ENCODE assay signal across 31 cellular contexts in genomic region chr2:151729416-151729811, GRCh38. TPM values are rescaled to one million over a fixed set of nuclear protein-coding genes. Genes with fewer than 3 reads are reported as not detected.
DNase-seq lines count a peak whose midpoint lies in the region; ATAC-seq, FAIRE-seq and TF ChIP-seq lines count a peak whose summit lies in the region.
"Had no signal": no experiment of that assay in that cellular context is flagged by ENCODE, and none has a peak within 500 bp of the region (broad histone marks: within the 10 kb centered on the region; RNA-seq: fewer than 3 reads in every experiment).

No MANE protein-coding gene starts in this region.

- H3K27ac ChIP-seq in HUES6 (ENCODE audit: low read depth, low read length): peak overlapping the region; percentile 22; the same call in 1 of the 2 replicates
- H3K27ac ChIP-seq in endodermal cell (ENCODE audit: low read depth, low read length): no peak overlapping the region
- H3K27ac ChIP-seq in gastrocnemius medialis: peak overlapping the region; percentile 81 to 93 (median 90)
- H3K27ac ChIP-seq: esophagus squamous epithelium, foreskin keratinocyte, heart right ventricle, upper lobe of left lung had no signal

- 80 to 92% methylated on average over 1 to 3 of the region's 3 CpGs for WGBS in endodermal cell (ENCODE audit: insufficient coverage in 1 of 2, insufficient read length in 1 of 2), 2 experiments

- H3K36me3 ChIP-seq in HUES6 (ENCODE audit: control insufficient read depth, insufficient read depth, low read length): no peaks in the 10 kb centered on the region
- no peaks in the 10 kb centered on the region for H3K36me3 ChIP-seq in endodermal cell (ENCODE audit: control insufficient read depth, insufficient read depth, low read length)
- peaks cover 0 to 69% of the 10 kb centered on the region in 2 donors for H3K36me3 ChIP-seq in gastrocnemius medialis
- H3K36me3 ChIP-seq in HAP-1 (replicated peaks): no peaks in the 10 kb centered on the region
- H3K36me3 ChIP-seq: esophagus squamous epithelium, heart right ventricle, upper lobe of left lung had no signal

- peaks cover 4% of the 10 kb centered on the region for H3K36me3 Mint-ChIP-seq in endodermal cell (ENCODE audit: low read depth)
- H3K36me3 Mint-ChIP-seq: natural killer cell treated with Interleukin-12 subunit alpha and Interleukin-12 subunit beta and Interleukin-15 and Interleukin-18, amount 100 ng/mL, for 72 hours had no signal

- peaks cover 47% of the 10 kb centered on the region for H3K4me1 Mint-ChIP-seq in endodermal cell
- H3K4me1 Mint-ChIP-seq: central memory CD8-positive, alpha-beta T cell had no signal

- H3K27me3 Mint-ChIP-seq in endodermal cell (ENCODE audit: insufficient read depth): no peaks in the 10 kb centered on the region
- H3K27me3 Mint-ChIP-seq: activated naive CD8-positive, alpha-beta T cell treated with anti-CD3 and anti-CD28 coated beads, Interleukin-2, amount 50 U/mL, for 24 hours had no signal

- H3K9ac ChIP-seq in HUES6 (ENCODE audit: low read length): no peak overlapping the region
- H3K9ac ChIP-seq in endodermal cell (ENCODE audit: extremely low read depth, low read length, poor library complexity, severe bottlenecking): no peak overlapping the region

- H3K4me3 Mint-ChIP-seq in endodermal cell: no peak overlapping the region
- H3K4me3 Mint-ChIP-seq: activated naive CD8-positive, alpha-beta T cell treated with anti-CD3 and anti-CD28 coated beads, Interleukin-2, amount 50 U/mL, for 24 hours; activated T-cell treated with anti-CD3 and anti-CD28 coated beads, Interleukin-2, amount 50 U/mL, for 72 hours; central memory CD8-positive, alpha-beta T cell; natural killer cell treated with Interleukin-12 subunit alpha and Interleukin-12 subunit beta and Interleukin-15 and Interleukin-18, amount 100 ng/mL, for 72 hours; T-helper 1 cell treated with Interleukin-12 subunit alpha and Interleukin-12 subunit beta and Interleukin-4 antibody, amounts not matched to agents 30 μg/mL and 1 μg/mL, for 36 hours had no signal

- peak; percentile 53 for FAIRE-seq in GM19239 (lab: Jason Lieb, UNC)
- FAIRE-seq: G401.6, H54, kidney, TTC549 had no signal

- no peak for TF ChIP-seq POLR2A in gastrocnemius medialis (IDR thresholded peaks at IDR 0.05)
- no peak for TF ChIP-seq POLR2A in erythroblast (IDR thresholded peaks at IDR 0.05; ENCODE audit: low read length)

- H3K9me3 Mint-ChIP-seq in endodermal cell: no peaks in the 10 kb centered on the region
- H3K9me3 Mint-ChIP-seq: activated naive CD8-positive, alpha-beta T cell treated with anti-CD3 and anti-CD28 coated beads, Interleukin-2, amount 50 U/mL, for 24 hours; activated T-cell treated with anti-CD3 and anti-CD28 coated beads, Interleukin-2, amount 50 U/mL, for 72 hours; central memory CD8-positive, alpha-beta T cell; natural killer cell treated with Interleukin-12 subunit alpha and Interleukin-12 subunit beta and Interleukin-15 and Interleukin-18, amount 100 ng/mL, for 72 hours; T-helper 1 cell treated with Interleukin-12 subunit alpha and Interleukin-12 subunit beta and Interleukin-4 antibody, amounts not matched to agents 30 μg/mL and 1 μg/mL, for 36 hours had no signal

- in situ Hi-C loops in gastrocnemius medialis (cut with MboI; ENCODE audit: low sequenced_read_pairs in 4 of 4) (no loop called here), HAP-1 (cut with MboI; ENCODE audit: low sequenced_read_pairs) (no loop called here)

- H3K4me3 ChIP-seq in HUES6 (ENCODE audit: low read depth, low read length): no peak overlapping the region
- H3K4me3 ChIP-seq in endodermal cell (ENCODE audit: low read length): no peak overlapping the region
- peak overlapping the region in 3 of 4 donors; percentile 19 to 33 (median 30) for H3K4me3 ChIP-seq in gastrocnemius medialis
- no peak overlapping the region for H3K4me3 ChIP-seq in HAP-1
- H3K4me3 ChIP-seq: esophagus squamous epithelium, heart right ventricle, upper lobe of left lung had no signal

- no peaks in the 10 kb centered on the region for H3K9me3 ChIP-seq in HUES6 (ENCODE audit: control insufficient read depth, insufficient read depth, low read depth, low read length)
- H3K9me3 ChIP-seq in endodermal cell (ENCODE audit: control insufficient read depth, low read length): no peaks in the 10 kb centered on the region
- no peaks in the 10 kb centered on the region for H3K9me3 ChIP-seq in gastrocnemius medialis
- no peaks in the 10 kb centered on the region for H3K9me3 ChIP-seq in HAP-1
- H3K9me3 ChIP-seq: esophagus squamous epithelium, heart right ventricle, upper lobe of left lung had no signal

- H3K27me3 ChIP-seq in HUES6 (ENCODE audit: control insufficient read depth, insufficient read depth, low read length) (no peaks in the 10 kb centered on the region), endodermal cell (ENCODE audit: control insufficient read depth, insufficient read depth, low read length, poor library complexity, severe bottlenecking) (no peaks in the 10 kb centered on the region), gastrocnemius medialis (no peaks in the 10 kb centered on the region), HAP-1 (ENCODE audit: low read depth) (no peaks in the 10 kb centered on the region)
- H3K27me3 ChIP-seq: esophagus squamous epithelium, heart right ventricle, upper lobe of left lung had no signal

- H3K27ac Mint-ChIP-seq in endodermal cell: peak overlapping the region; percentile 54
- H3K27ac Mint-ChIP-seq: activated naive CD8-positive, alpha-beta T cell treated with anti-CD3 and anti-CD28 coated beads, Interleukin-2, amount 50 U/mL, for 24 hours; activated T-cell treated with anti-CD3 and anti-CD28 coated beads, Interleukin-2, amount 50 U/mL, for 72 hours; natural killer cell treated with Interleukin-12 subunit alpha and Interleukin-12 subunit beta and Interleukin-15 and Interleukin-18, amount 100 ng/mL, for 72 hours; T-helper 1 cell treated with Interleukin-12 subunit alpha and Interleukin-12 subunit beta and Interleukin-4 antibody, amounts not matched to agents 30 μg/mL and 1 μg/mL, for 36 hours had no signal

- no peak for ATAC-seq in gastrocnemius medialis
- ATAC-seq: activated CD4-positive, CD25-positive, alpha-beta regulatory T cell treated with anti-CD3 and anti-CD28 coated beads, Interleukin-2, amount 50 U/mL, for 24 hours; activated naive CD8-positive, alpha-beta T cell treated with anti-CD3 and anti-CD28 coated beads, Interleukin-2, amount 50 U/mL, for 24 hours; activated T-cell treated with anti-CD3 and anti-CD28 coated beads, Interleukin-2, amount 50 U/mL, for 72 hours; heart right ventricle; natural killer cell treated with Interleukin-12 subunit alpha and Interleukin-12 subunit beta and Interleukin-15 and Interleukin-18, amount 100 ng/mL, for 72 hours; Right ventricle myocardium inferior; SK-N-SH treated with all-trans-retinoic acid at 6 μM for 48 hours had no signal

- H3K4me1 ChIP-seq in HUES6 (ENCODE audit: control insufficient read depth, insufficient read depth, low read length): peaks cover 41% of the 10 kb centered on the region
- H3K4me1 ChIP-seq in endodermal cell (ENCODE audit: control insufficient read depth, insufficient read depth, low read length): no peaks in the 10 kb centered on the region
- H3K4me1 ChIP-seq in gastrocnemius medialis: peaks cover 71 to 75% of the 10 kb centered on the region in 2 donors
- H3K4me1 ChIP-seq in HAP-1: peaks cover 7% of the 10 kb centered on the region; the same call in 1 of the 2 replicates
- H3K4me1 ChIP-seq: esophagus squamous epithelium, foreskin keratinocyte had no signal

- no peak for TF ChIP-seq CTCF in endodermal cell (conservative IDR thresholded peaks at IDR 0.05)
- TF ChIP-seq CTCF in gastrocnemius medialis (IDR thresholded peaks at IDR 0.05 in 4 of 5, conservative IDR thresholded peaks at IDR 0.05 in 1 of 5): no peak

- intact Hi-C loops in gastrocnemius medialis (cut with DNase I; ENCODE audit: low total_unique reads) (no loop called here), posterior cingulate gyrus (cut with DNase I) (no loop called here)

- DNase-seq in GM19239 (ENCODE audit: insufficient read length, low spot score) (no peak), endodermal cell (peak; percentile 55), gastrocnemius medialis (no peak), HAP-1 (ENCODE audit: low spot score in 2 of 2) (no peak), posterior cingulate gyrus (no peak), erythroblast (lab: John Stamatoyannopoulos, UW) (no peak), NCI-H187 treated with DMSO at 0.1 percent for 48 hours (lab: John Stamatoyannopoulos, UW) (no peak)
- DNase-seq: activated CD4-positive, alpha-beta T cell treated with anti-CD3 and anti-CD28 coated beads, Interleukin-2, amount 50 U/mL, for 48 hours; activated naive CD4-positive, alpha-beta T cell; activated naive CD8-positive, alpha-beta T cell treated with anti-CD3 and anti-CD28 coated beads, Interleukin-2, amount 50 U/mL, for 24 hours; activated T-cell treated with anti-CD3 and anti-CD28 coated beads, Interleukin-2, amount 50 U/mL, for 72 hours; dermis blood vessel endothelial cell; esophagus squamous epithelium; foreskin keratinocyte; heart right ventricle; kidney; NCI-H1048; NCI-H187; NCI-H69; stimulated activated naive CD4-positive, alpha-beta T cell; upper lobe of left lung had no signal

RNA-seq across cellular contexts. Expression of gene NEB, which starts 4.9 kb away (rescaled TPM):
- total RNA-seq in endodermal cell (1 to 10 TPM; 4.4 to 5.4 TPM), gastrocnemius medialis (1,000 to 10,000 TPM; 6,824 to 7,704 (median 7,108) TPM)
- polyA plus RNA-seq in endodermal cell (2013, experiment 1 of 2): 0.18 TPM
- 0.21 TPM for polyA plus RNA-seq in endodermal cell (2013, experiment 2 of 2)
- polyA plus RNA-seq: foreskin keratinocyte had no signal

Comparison
In these comparisons a context has a peak if more than half of its experiments do, and no peak if none do; other contexts are left out.
1. H3K4me3 ChIP-seq: peak in gastrocnemius medialis (3 of 4); none in HUES6 (single experiment), endodermal cell (single experiment) and HAP-1 (single experiment).
2. RNA of gene NEB, which starts 4.9 kb away (total RNA-seq): 6,824 to 7,704 TPM in gastrocnemius medialis; 4.4 to 5.4 TPM in endodermal cell; every median in the first group is over 1,000 times any median in the second.